35 cellular contexts compared by ENCODE assay signal in genomic region chr3:9257092-9257491, GRCh38. TPM values are rescaled to one million over a fixed set of nuclear protein-coding genes. Genes with fewer than 3 reads are reported as not detected.
DNase-seq lines count a peak whose midpoint lies in the region; ATAC-seq, FAIRE-seq and TF ChIP-seq lines count a peak whose summit lies in the region.
"Had no signal": no experiment of that assay in that cellular context is flagged by ENCODE, and none has a peak within 500 bp of the region (broad histone marks: within the 10 kb centered on the region; RNA-seq: fewer than 3 reads in every experiment).

No MANE protein-coding gene starts in this region.

- H4K91ac ChIP-seq in H9 (ENCODE audit: insufficient read length, low read depth, low read length): no peak overlapping the region

- POLR2A ChIA-PET in HepG2 (lab: Yijun Ruan, JAX) (no interaction called here), HCT116 (lab: Charles Lee) (no interaction called here)

- no peak overlapping the region for H3K4ac ChIP-seq in H9 (ENCODE audit: low read depth, low read length)

- no peak overlapping the region for H2BK20ac ChIP-seq in H9 (ENCODE audit: low read depth, low read length, poor library complexity, severe bottlenecking)

- H3K4me2 ChIP-seq in HepG2 (ENCODE audit: low read depth, low read length) (no peak overlapping the region), H9 (ENCODE audit: insufficient read depth, insufficient read length, low read length) (no peak overlapping the region), HCT116 (ENCODE audit: low read length) (no peak overlapping the region)
- H3K4me2 ChIP-seq: A549; BLaER1; BLaER1 treated with 17β-estradiol and CSF1 and Interleukin-3, amounts not matched to agents 10 nM and 100 nM had no signal

- in situ Hi-C loops in HepG2 (cut with HindIII; ENCODE audit: extremely low pct_ligation_motif_present, low pct_unique_long_range_greater_than_20kb): no loop called here

- WGBS in HepG2 (ENCODE audit: low lambda C conversion rate): 47% methylated on average over 2 of the region's 2 CpGs
- 92% methylated on average over 2 of the region's 2 CpGs for WGBS in right lobe of liver (ENCODE audit: insufficient coverage, low coverage, low lambda C conversion rate, missing lambda C conversion rate)
- WGBS in H9 (ENCODE audit: extremely low coverage, insufficient read length, low lambda C conversion rate): no CpG with 5 or more reads among the region's 2 CpGs

- H3K56ac ChIP-seq in H9 (ENCODE audit: insufficient read length, low read depth, low read length): no peak overlapping the region

- RAD21 ChIA-PET in HCT116 (lab: Charles Lee; ENCODE audit: low non-redundant PET in 1 of 2, low total read pairs in 2 of 2, uncharacterized antibody in 2 of 2, unreplicated experiment in 2 of 2): no interaction called here

- no peak for TF ChIP-seq EP300 in HepG2 (IDR thresholded peaks at IDR 0.05; ENCODE audit: low read depth in 2 of 2, low read length in 2 of 2)
- TF ChIP-seq EP300 in HepG2 (CRISPR knock-in tag; IDR thresholded peaks at IDR 0.05; ENCODE audit: borderline replicate concordance): no peak

- ATAC-seq in HepG2 (no peak), right lobe of liver (no peak), HCT116 (no peak), HG02938 (IDR thresholded peaks at IDR 0.05; ENCODE audit: unreplicated experiment) (no peak)
- ATAC-seq: A549; CD8-positive, alpha-beta T cell had no signal

- no peak for DNase-seq in HepG2 (ENCODE audit: low spot score)
- no peak for DNase-seq in right lobe of liver
- DNase-seq in H9: peak; percentile 5
- no peak for DNase-seq in HCT116 (ENCODE audit: low read depth, low spot score)
- no peak for DNase-seq in activated naive CD4-positive, alpha-beta T cell treated with Interleukin-2 at 50 U/mL for 16 hours
- DNase-seq: 8988T; ACHN; AML-193; BE2C; C1 segment of cervical spinal cord; Caco-2; Calu3; CD4-positive, alpha-beta memory T cell; CD4-positive, alpha-beta T cell; CD4-positive, CD25-positive, alpha-beta regulatory T cell; CD8-positive, alpha-beta memory T cell; CD8-positive, alpha-beta T cell; COR-L47; DMS 273 treated with DMSO at 0.1 percent for 48 hours; DMS153; DMS53; DMS79; DMS79 treated with DMSO at 0.1 percent for 48 hours; DND-41; EL had no signal

- 0 out of 7 replicates have a peak, but pooled peaks cover 0 to 2% (median 0%) of the 10 kb centered on the region in 3 experiments for H3K36me3 Mint-ChIP-seq in H9 (ENCODE audit: insufficient read depth in 1 of 3, low read depth in 3 of 3)
- H3K36me3 Mint-ChIP-seq: CD14-positive monocyte; CD8-positive, alpha-beta T cell had no signal

- no peak overlapping the region for H2BK5ac ChIP-seq in H9 (ENCODE audit: insufficient read length, low read length)

- H2BK120ac ChIP-seq in H9 (ENCODE audit: low read depth, low read length, poor library complexity, severe bottlenecking): no peak overlapping the region

- H3K4me3 Mint-ChIP-seq in H9: no peak overlapping the region
- H3K4me3 Mint-ChIP-seq: B cell; CD14-positive monocyte; CD4-positive, alpha-beta memory T cell; CD4-positive, alpha-beta T cell; CD4-positive, CD25-positive, alpha-beta regulatory T cell; CD8-positive, alpha-beta memory T cell; CD8-positive, alpha-beta T cell had no signal

- H3K36me3 ChIP-seq in HepG2 (replicated peaks in 1 of 2; ENCODE audit: control insufficient read depth in 1 of 2, insufficient read depth in 2 of 2, low read length in 2 of 2) (no peaks in the 10 kb centered on the region), right lobe of liver (no peaks in the 10 kb centered on the region), HCT116 (ENCODE audit: control insufficient read depth in 1 of 2, insufficient read depth in 2 of 2, low read length in 2 of 2) (no peaks in the 10 kb centered on the region)
- H3K36me3 ChIP-seq: BE2C; BLaER1; BLaER1 treated with 17β-estradiol and CSF1 and Interleukin-3, amounts not matched to agents 10 nM and 100 nM had no signal

- H3K27ac ChIP-seq in HepG2 (ENCODE audit: extremely low read length, insufficient read depth, low read length) (no peak overlapping the region), right lobe of liver (no peak overlapping the region), H9 (ENCODE audit: insufficient read length, low read depth, low read length) (no peak overlapping the region), HCT116 (ENCODE audit: low read depth, low read length) (no peak overlapping the region)
- H3K27ac ChIP-seq: 22Rv1; A549; BLaER1; BLaER1 treated with 17β-estradiol and CSF1 and Interleukin-3, amounts not matched to agents 10 nM and 100 nM; C4-2B had no signal

- TF ChIP-seq CTCF in HepG2 (CRISPR knock-in tag; IDR thresholded peaks at IDR 0.05) (no peak), right lobe of liver (IDR thresholded peaks at IDR 0.05) (no peak), H9 (conservative IDR thresholded peaks at IDR 0.05) (no peak), HCT116 (IDR thresholded peaks at IDR 0.05 in 2 of 3, conservative IDR thresholded peaks at IDR 0.05 in 1 of 3; ENCODE audit: borderline replicate concordance in 1 of 3, insufficient read depth in 1 of 3, low read depth in 2 of 3, low read length in 2 of 3) (no peak)

- H3K9me3 Mint-ChIP-seq in H9: peaks cover 4 to 11% of the 10 kb centered on the region in 2 experiments; a peak in 3 of 5 replicates
- H3K9me3 Mint-ChIP-seq: CD4-positive, alpha-beta T cell had no signal

- no peak overlapping the region for H3K23ac ChIP-seq in H9 (ENCODE audit: insufficient read length, low read depth, low read length)

- intact Hi-C loops in HepG2 (cut with micrococcal nuclease; ENCODE audit: unreplicated experiment) (no loop called here), right lobe of liver (cut with DNase I) (no loop called here), HCT116 (cut with micrococcal nuclease) (no loop called here)

- H2BK15ac ChIP-seq in H9 (ENCODE audit: low read depth, low read length): no peak overlapping the region

- H4K8ac ChIP-seq in H9 (replicated peaks; ENCODE audit: insufficient read length, low read depth, low read length): no peak overlapping the region

- H3K9ac ChIP-seq in HepG2 (ENCODE audit: insufficient read depth, low read depth, low read length) (no peak overlapping the region), H9 (ENCODE audit: extremely low read depth, insufficient read length, low read length) (no peak overlapping the region), HCT116 (ENCODE audit: low read length) (no peak overlapping the region)
- H3K9ac ChIP-seq: BLaER1; BLaER1 treated with 17β-estradiol and CSF1 and Interleukin-3, amounts not matched to agents 10 nM and 100 nM had no signal

- CTCF ChIA-PET in HepG2 (lab: Yijun Ruan, JAX; ENCODE audit: low intra/inter-chr PET ratio, low total read pairs) (no interaction called here), HCT116 (lab: Charles Lee) (no interaction called here)

- H3T11ph ChIP-seq in H9 (ENCODE audit: low read length): no peak overlapping the region

- H3K27me3 ChIP-seq in HepG2 (ENCODE audit: control insufficient read depth in 1 of 2, insufficient read depth in 2 of 2, low read length in 2 of 2): no peaks in the 10 kb centered on the region; a peak in 1 of 5 replicates
- no peaks in the 10 kb centered on the region for H3K27me3 ChIP-seq in right lobe of liver
- no peaks in the 10 kb centered on the region for H3K27me3 ChIP-seq in H9 (ENCODE audit: insufficient read depth, low read length)
- H3K27me3 ChIP-seq in HCT116 (ENCODE audit: insufficient read depth, low read length): no peaks in the 10 kb centered on the region
- H3K27me3 ChIP-seq: BE2C; BLaER1; BLaER1 treated with 17β-estradiol and CSF1 and Interleukin-3, amounts not matched to agents 10 nM and 100 nM had no signal

- no peak for TF ChIP-seq POLR2A in HepG2 (IDR thresholded peaks at IDR 0.05; ENCODE audit: insufficient read depth in 1 of 2, low read depth in 2 of 2, low read length in 2 of 2)
- TF ChIP-seq POLR2A in right lobe of liver (IDR thresholded peaks at IDR 0.05): no peak
- no peak for TF ChIP-seq POLR2A in HCT116 (IDR thresholded peaks at IDR 0.05; ENCODE audit: borderline replicate concordance, extremely low read depth, insufficient read depth, insufficient read length)

- peaks cover 50% of the 10 kb centered on the region for H3K27me3 Mint-ChIP-seq in H9 (ENCODE audit: low read depth)

- no peak overlapping the region for H3K14ac ChIP-seq in H9 (ENCODE audit: insufficient read depth, low read length)

- H3K23me2 ChIP-seq in H9 (ENCODE audit: insufficient read length, low read depth, low read length, poor library complexity, severe bottlenecking): no peaks in the 10 kb centered on the region

- H2BK12ac ChIP-seq in H9 (ENCODE audit: insufficient read length, low read depth, low read length): no peak overlapping the region

- TF ChIP-seq RAD21 in HepG2 (CRISPR knock-in tag; IDR thresholded peaks at IDR 0.05) (no peak), HCT116 (IDR thresholded peaks at IDR 0.05; ENCODE audit: low read depth) (no peak)

- H3K4me1 ChIP-seq in HepG2 (ENCODE audit: insufficient read depth, low read length): no peaks in the 10 kb centered on the region
- H3K4me1 ChIP-seq in right lobe of liver: no peaks in the 10 kb centered on the region
- H3K4me1 ChIP-seq in H9 (ENCODE audit: insufficient read depth, low read length): no peaks in the 10 kb centered on the region
- no peaks in the 10 kb centered on the region for H3K4me1 ChIP-seq in HCT116 (ENCODE audit: control insufficient read depth in 1 of 2, insufficient read depth in 2 of 2, low read length in 2 of 2)
- H3K4me1 ChIP-seq: A549, BE2C, Caco-2 had no signal

- no peak overlapping the region for H4K5ac ChIP-seq in H9 (ENCODE audit: insufficient read length, low read depth, low read length)

- H3K79me2 ChIP-seq in HepG2 (ENCODE audit: insufficient read depth, low read length) (no peaks in the 10 kb centered on the region), H9 (ENCODE audit: insufficient read depth, low read length) (no peaks in the 10 kb centered on the region), HCT116 (ENCODE audit: insufficient read depth, low read length) (no peaks in the 10 kb centered on the region)

- FAIRE-seq in HepG2 (lab: Jason Lieb, UNC): no peak
- FAIRE-seq: A204.1, A549, D721Med had no signal

- H3K18ac ChIP-seq in H9 (ENCODE audit: insufficient read length, low read depth, low read length): no peak overlapping the region

- H2AFZ ChIP-seq in HepG2 (ENCODE audit: low read length) (no peak overlapping the region), H9 (ENCODE audit: low read length) (no peak overlapping the region), HCT116 (ENCODE audit: low read depth, low read length, poor library complexity, severe bottlenecking) (no peak overlapping the region)

- H4K20me1 ChIP-seq in HepG2 (ENCODE audit: insufficient read depth, low read length) (no peaks in the 10 kb centered on the region), H9 (ENCODE audit: control insufficient read depth, insufficient read depth, insufficient read length) (no peaks in the 10 kb centered on the region), HCT116 (ENCODE audit: insufficient read depth) (no peaks in the 10 kb centered on the region)
- H4K20me1 ChIP-seq: BLaER1; BLaER1 treated with 17β-estradiol and CSF1 and Interleukin-3, amounts not matched to agents 10 nM and 100 nM had no signal

- H3K27ac Mint-ChIP-seq in H9: no peak overlapping the region
- H3K27ac Mint-ChIP-seq: B cell; CD4-positive, alpha-beta memory T cell; CD4-positive, alpha-beta T cell; CD4-positive, CD25-positive, alpha-beta regulatory T cell; CD8-positive, alpha-beta memory T cell; CD8-positive, alpha-beta T cell had no signal

- no peak overlapping the region for H3K4me3 ChIP-seq in HepG2 (replicated peaks in 1 of 3; ENCODE audit: insufficient read depth in 1 of 3, low read depth in 2 of 3, low read length in 3 of 3)
- no peak overlapping the region for H3K4me3 ChIP-seq in right lobe of liver
- no peak overlapping the region for H3K4me3 ChIP-seq in HCT116 (replicated peaks in 1 of 2; ENCODE audit: low read depth in 1 of 2, low read length in 2 of 2)
- H3K4me3 ChIP-seq: A549; BLaER1; BLaER1 treated with 17β-estradiol and CSF1 and Interleukin-3, amounts not matched to agents 10 nM and 100 nM had no signal

- no peak overlapping the region for H2AK5ac ChIP-seq in H9 (ENCODE audit: insufficient read length, low read length)

- H3K9me3 ChIP-seq in HepG2 (ENCODE audit: low read length): no peaks in the 10 kb centered on the region; the same call in 1 of the 2 replicates
- no peaks in the 10 kb centered on the region for H3K9me3 ChIP-seq in right lobe of liver
- H3K9me3 ChIP-seq in H9 (ENCODE audit: control insufficient read depth, low read depth, low read length): no peaks in the 10 kb centered on the region
- H3K9me3 ChIP-seq in HCT116 (ENCODE audit: control insufficient read depth in 1 of 2, insufficient read depth in 1 of 2, low read depth in 1 of 2, low read length in 2 of 2): peaks cover 0 to 3% of the 10 kb centered on the region in 2 experiments; a peak in 1 of 4 replicates
- H3K9me3 ChIP-seq: BE2C had no signal

- no peaks in the 10 kb centered on the region for H3K79me1 ChIP-seq in H9 (ENCODE audit: insufficient read depth, low read depth, low read length, poor library complexity, severe bottlenecking)

- no peaks in the 10 kb centered on the region for H3K9me2 ChIP-seq in HCT116 (ENCODE audit: insufficient read depth)

- BruUV-seq in HepG2 (replicated peaks; lab: Mats Ljungman, UMichigan): no TSS peak
- BruUV-seq in HCT116 (replicated peaks; lab: Mats Ljungman, UMichigan): no TSS peak

- peaks cover 15 to 28% of the 10 kb centered on the region in 2 experiments for H3K4me1 Mint-ChIP-seq in H9
- H3K4me1 Mint-ChIP-seq: B cell; CD14-positive monocyte; CD4-positive, alpha-beta memory T cell; CD4-positive, CD25-positive, alpha-beta regulatory T cell; CD8-positive, alpha-beta memory T cell had no signal

RNA-seq across cellular contexts. Expression of gene SRGAP3, which starts 7.6 kb away (rescaled TPM):
- 1.2 and 1.6 TPM in 2 replicates for total RNA-seq in HepG2 (2016; rRNA removed; fragmentation: Illumina TruSeq; extraction: Trizol)
- total RNA-seq in HepG2 (2016; cell fraction: cytosol; rRNA removed; fragmentation: Illumina TruSeq; extraction: Trizol; ENCODE audit: low read depth): 0.30 and 0.35 TPM in 2 replicates
- total RNA-seq in HepG2 (2016; cell fraction: insoluble cytoplasmic fraction; rRNA removed; fragmentation: Illumina TruSeq; extraction: Trizol): 0.97 and 1.3 TPM in 2 replicates
- total RNA-seq in HepG2 (2016; cell fraction: membrane; rRNA removed; fragmentation: Illumina TruSeq; extraction: Trizol): 0.48 and 0.90 TPM in 2 replicates
- total RNA-seq in HepG2 (2016; cell fraction: nucleus; rRNA removed; fragmentation: Illumina TruSeq; extraction: Trizol): 2.3 and 3.4 TPM in 2 replicates
- 0.97 and 1.4 TPM in 2 replicates for polyA plus RNA-seq in HepG2 (2011; rRNA removed)
- polyA plus RNA-seq in HepG2 (2011; cell fraction: cytosol; rRNA removed): 0.67 and 1.4 TPM in 2 replicates
- polyA plus RNA-seq in HepG2 (2011; cell fraction: nucleus; rRNA removed): 2.5 and 4.1 TPM in 2 replicates
- polyA plus RNA-seq in HepG2 (2012): 1.3 and 2.1 TPM in 2 replicates
- 0.36 and 0.60 TPM in 2 replicates for polyA plus RNA-seq in HepG2 (2016; cell fraction: cytosol; fragmentation: Illumina TruSeq; extraction: Trizol; ENCODE audit: low read depth)
- polyA plus RNA-seq in HepG2 (2016; cell fraction: insoluble cytoplasmic fraction; fragmentation: Illumina TruSeq; extraction: Trizol; ENCODE audit: low read depth): 0.54 and 1.4 TPM in 2 replicates
- 0.17 and 0.35 TPM in 2 replicates for polyA plus RNA-seq in HepG2 (2016; cell fraction: membrane; fragmentation: Illumina TruSeq; extraction: Trizol; ENCODE audit: low read depth)
- polyA plus RNA-seq in HepG2 (2016; cell fraction: nucleus; fragmentation: Illumina TruSeq; extraction: Trizol; ENCODE audit: insufficient read depth, low read depth): 1.7 and 2.7 TPM in 2 replicates
- polyA minus RNA-seq in HepG2 (2011; rRNA and poly(A)+ RNA removed; ENCODE audit: low replicate concordance): 0.19 and 1.8 TPM in 2 replicates
- 0.79 and 0.89 TPM in 2 replicates for polyA minus RNA-seq in HepG2 (2011; cell fraction: cytosol; rRNA and poly(A)+ RNA removed)
- 9.7 and 10.2 TPM in 2 replicates for polyA minus RNA-seq in HepG2 (2011; cell fraction: nucleus; rRNA and poly(A)+ RNA removed)
- total RNA-seq in right lobe of liver: 1 to 10 TPM; 1.8 to 5.2 (median 3.1) TPM
- 2.6 and 3.4 TPM in 2 replicates for total RNA-seq in H9 (2021)
- total RNA-seq in HCT116 (2021; ENCODE audit: unreplicated experiment): 8.3 TPM
- polyA plus RNA-seq in HCT116 (2012): 4.6 and 5.2 TPM in 2 replicates
